ENCODE assay signal across 19 cellular contexts in the genomic region with DNA sequence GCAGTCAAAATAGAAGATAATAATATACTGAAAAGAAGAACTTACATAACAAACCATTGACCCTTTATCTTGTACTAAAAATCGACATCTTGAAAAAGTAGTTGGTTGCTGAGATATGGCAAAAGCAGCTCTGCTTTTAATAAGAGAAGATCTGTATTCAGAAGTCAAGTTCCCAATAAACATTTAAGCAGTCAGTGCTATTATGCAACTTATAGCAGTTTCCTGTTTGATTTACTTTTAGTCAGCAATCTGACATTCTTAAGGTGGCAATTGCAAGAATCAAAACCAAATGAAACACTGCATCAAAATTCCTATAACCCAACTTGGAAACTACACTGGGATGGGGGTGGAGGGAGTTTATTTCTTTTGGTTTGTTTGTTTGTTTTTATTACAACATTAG.
DNase-seq lines count a peak whose midpoint lies in the region; ATAC-seq, FAIRE-seq and TF ChIP-seq lines count a peak whose summit lies in the region.
"Had no signal": no experiment of that assay in that cellular context is flagged by ENCODE, and none has a peak within 500 bp of the region (broad histone marks: within the 10 kb centered on the region; RNA-seq: fewer than 3 reads in every experiment).

No MANE protein-coding gene starts in this region.

- H3K9me3 Mint-ChIP-seq in CD4-positive, CD25-positive, alpha-beta regulatory T cell: no peaks in the 10 kb centered on the region
- H3K9me3 Mint-ChIP-seq in activated naive CD8-positive, alpha-beta T cell treated with anti-CD3 and anti-CD28 coated beads for 36 hours: no peaks in the 10 kb centered on the region
- H3K9me3 Mint-ChIP-seq: endodermal cell had no signal

- peak overlapping the region; percentile 77 to 98 (median 82) for H3K4me3 Mint-ChIP-seq in CD4-positive, CD25-positive, alpha-beta regulatory T cell
- no peak overlapping the region for H3K4me3 Mint-ChIP-seq in activated naive CD8-positive, alpha-beta T cell treated with anti-CD3 and anti-CD28 coated beads for 36 hours
- H3K4me3 Mint-ChIP-seq: endodermal cell had no signal

- peaks cover 75% of the 10 kb centered on the region for H3K4me1 ChIP-seq in CD4-positive, CD25-positive, alpha-beta regulatory T cell (ENCODE audit: control insufficient read depth, insufficient read depth, low read length, poor library complexity, severe bottlenecking)
- H3K4me1 ChIP-seq: BLaER1, Peyer's patch had no signal

- TF ChIP-seq POLR2A in H54 (IDR thresholded peaks at IDR 0.05; ENCODE audit: low read depth, low read length): no peak

- no peaks in the 10 kb centered on the region for H3K27me3 Mint-ChIP-seq in CD4-positive, CD25-positive, alpha-beta regulatory T cell
- H3K27me3 Mint-ChIP-seq in activated naive CD8-positive, alpha-beta T cell treated with anti-CD3 and anti-CD28 coated beads for 36 hours: no peaks in the 10 kb centered on the region

- peaks cover 18% of the 10 kb centered on the region for H3K36me3 Mint-ChIP-seq in CD4-positive, CD25-positive, alpha-beta regulatory T cell
- peaks cover 39% of the 10 kb centered on the region for H3K36me3 Mint-ChIP-seq in activated naive CD8-positive, alpha-beta T cell treated with anti-CD3 and anti-CD28 coated beads for 36 hours

- H3K9me3 ChIP-seq in CD4-positive, CD25-positive, alpha-beta regulatory T cell (ENCODE audit: control insufficient read depth in 2 of 2, low read length in 2 of 2): no peaks in the 10 kb centered on the region
- H3K9me3 ChIP-seq in MG63: no peaks in the 10 kb centered on the region
- H3K9me3 ChIP-seq: adrenal gland, BLaER1, Peyer's patch had no signal

- peak; percentile 60 for FAIRE-seq in H54 (lab: Jason Lieb, UNC)
- FAIRE-seq: keratinocyte had no signal

- ATAC-seq in CD4-positive, CD25-positive, alpha-beta regulatory T cell (ENCODE audit: low read depth in 2 of 2): peak; percentile 24 to 28
- no peak for ATAC-seq in GM21360 (IDR thresholded peaks at IDR 0.05; ENCODE audit: unreplicated experiment)
- ATAC-seq: right cardiac atrium had no signal

- peak overlapping the region; percentile 84 to 98 (median 88) for H3K27ac Mint-ChIP-seq in CD4-positive, CD25-positive, alpha-beta regulatory T cell
- peak overlapping the region; percentile 29 for H3K27ac Mint-ChIP-seq in activated naive CD8-positive, alpha-beta T cell treated with anti-CD3 and anti-CD28 coated beads for 36 hours
- H3K27ac Mint-ChIP-seq: endodermal cell had no signal

- DNase-seq in CD4-positive, CD25-positive, alpha-beta regulatory T cell: peak in 2 of 3 donors; percentile 35 to 49
- DNase-seq in H54 (ENCODE audit: insufficient read length, low spot score): no peak
- DNase-seq in activated naive CD8-positive, alpha-beta T cell treated with anti-CD3 and anti-CD28 coated beads for 36 hours: no peak
- peak; percentile 3 for DNase-seq in hepatic stellate cell (ENCODE audit: low spot score)
- DNase-seq in MG63: no peak
- DNase-seq in stimulated activated CD4-positive, alpha-beta T cell treated with anti-CD3 and anti-CD28 coated beads, Interleukin-15, amount 100 ng/mL, for 24 hours: no peak
- DNase-seq: adrenal gland; cerebellar nuclear complex; DND-41; endodermal cell; midbrain; NCI-H2029 treated with DMSO at 0.1 percent for 48 hours; NCI-H69; Peyer's patch; right cardiac atrium; stimulated activated CD4-positive, alpha-beta T cell treated with anti-CD3 and anti-CD28 coated beads, Interleukin-1b, Interleukin-23, amount 100 ng/mL, for 48 hours had no signal

- H3K4me3 ChIP-seq in CD4-positive, CD25-positive, alpha-beta regulatory T cell (ENCODE audit: low read depth, low read length): peak overlapping the region; percentile 91
- no peak overlapping the region for H3K4me3 ChIP-seq in MG63
- H3K4me3 ChIP-seq: BLaER1, Peyer's patch had no signal

- H3K4me1 Mint-ChIP-seq in CD4-positive, CD25-positive, alpha-beta regulatory T cell: peaks cover 55 to 80% (median 64%) of the 10 kb centered on the region in 4 donors
- peaks cover 57% of the 10 kb centered on the region for H3K4me1 Mint-ChIP-seq in activated naive CD8-positive, alpha-beta T cell treated with anti-CD3 and anti-CD28 coated beads for 36 hours
- H3K4me1 Mint-ChIP-seq: endodermal cell had no signal

- no peaks in the 10 kb centered on the region for H3K27me3 ChIP-seq in CD4-positive, CD25-positive, alpha-beta regulatory T cell (ENCODE audit: control insufficient read depth, insufficient read depth, low read length)
- H3K27me3 ChIP-seq in MG63: no peaks in the 10 kb centered on the region
- H3K27me3 ChIP-seq: adrenal gland, BLaER1, Peyer's patch had no signal

- H3K36me3 ChIP-seq in CD4-positive, CD25-positive, alpha-beta regulatory T cell (ENCODE audit: control insufficient read depth, insufficient read depth, low read length): peaks cover 9% of the 10 kb centered on the region
- H3K36me3 ChIP-seq in MG63: no peaks in the 10 kb centered on the region
- H3K36me3 ChIP-seq: Peyer's patch had no signal

- H3K27ac ChIP-seq in CD4-positive, CD25-positive, alpha-beta regulatory T cell (ENCODE audit: insufficient read depth, low read length, poor library complexity, severe bottlenecking): peak overlapping the region; percentile 75
- H3K27ac ChIP-seq: adrenal gland, BLaER1, Peyer's patch had no signal

Comparison
In these comparisons a context has a peak if more than half of its experiments do, and no peak if none do; other contexts are left out.
1. DNase-seq: peak in CD4-positive, CD25-positive, alpha-beta regulatory T cell (2 of 3) and hepatic stellate cell (single experiment); none in H54 (single experiment), activated naive CD8-positive, alpha-beta T cell treated with anti-CD3 and anti-CD28 coated beads for 36 hours (single experiment), MG63 (single experiment) and stimulated activated CD4-positive, alpha-beta T cell treated with anti-CD3 and anti-CD28 coated beads, Interleukin-15, amount 100 ng/mL, for 24 hours (single experiment).